ENCODE assay signal across 9 cellular contexts in genomic region chr3:87350367-87351199, GRCh38.
A peak's percentile ranks its signal among the peaks of the same experiment; 100 is the strongest.
DNase-seq lines count a peak whose midpoint lies in the region; ATAC-seq and TF ChIP-seq lines count a peak whose summit lies in the region.
"Had no signal": no experiment of that assay in that cellular context is flagged by ENCODE, and none has a peak within 500 bp of the region (broad histone marks: within the 10 kb centered on the region; RNA-seq: fewer than 3 reads in every experiment).

No MANE protein-coding gene starts in this region.

- H3K4me1 ChIP-seq in transverse colon: peaks cover 0 to 26% (median 2%) of the 10 kb centered on the region in 4 donors

- peak; percentile 71 to 94 (median 86) for TF ChIP-seq CTCF in transverse colon (IDR thresholded peaks at IDR 0.05)

- TF ChIP-seq POLR2A in transverse colon (IDR thresholded peaks at IDR 0.05): no peak

- in situ Hi-C loops in transverse colon (cut with MboI; ENCODE audit: low pct_ligation_motif_present in 1 of 4, low pct_unique_long_range_greater_than_20kb in 1 of 4, low sequenced_read_pairs in 3 of 4): loop anchor here in 1 of 4 donors (10.0 kb wide), 1 partner anchor 654 kb away; no protein-coding TSS in a partner anchor

- H3K27me3 ChIP-seq in transverse colon: no peaks in the 10 kb centered on the region

- H3K27ac Mint-ChIP-seq in activated CD4-positive, alpha-beta memory T cell treated with anti-CD3 and anti-CD28 coated beads for 36 hours: no peak overlapping the region
- H3K27ac Mint-ChIP-seq in activated CD4-positive, alpha-beta memory T cell treated with anti-CD3 and anti-CD28 coated beads, Interleukin-2, amount 10 ng/mL, durations not matched to agents 7 days and 5 days: no peak overlapping the region

- H3K36me3 ChIP-seq in transverse colon: no peaks in the 10 kb centered on the region

- H3K27me3 Mint-ChIP-seq in activated CD4-positive, alpha-beta memory T cell treated with anti-CD3 and anti-CD28 coated beads for 36 hours: no peaks in the 10 kb centered on the region
- peaks cover 2% of the 10 kb centered on the region for H3K27me3 Mint-ChIP-seq in activated CD4-positive, alpha-beta memory T cell treated with anti-CD3 and anti-CD28 coated beads, Interleukin-2, amount 10 ng/mL, durations not matched to agents 7 days and 5 days

- no peaks in the 10 kb centered on the region for H3K4me1 Mint-ChIP-seq in activated CD4-positive, alpha-beta memory T cell treated with anti-CD3 and anti-CD28 coated beads for 36 hours (ENCODE audit: low read depth)
- H3K4me1 Mint-ChIP-seq in activated CD4-positive, alpha-beta memory T cell treated with anti-CD3 and anti-CD28 coated beads, Interleukin-2, amount 10 ng/mL, durations not matched to agents 7 days and 5 days: no peaks in the 10 kb centered on the region

- 15 to 17% methylated on average over 7 to 9 of the region's 9 CpGs for WGBS in transverse colon (ENCODE audit: low coverage in 1 of 2), 2 donors

- intact Hi-C loops in activated CD4-positive, alpha-beta memory T cell treated with anti-CD3 and anti-CD28 coated beads for 36 hours (cut with micrococcal nuclease): loop anchor here (1.0 kb wide), 5 partner anchors 52 to 830 kb away; no protein-coding TSS in a partner anchor
- intact Hi-C loops in transverse colon (cut with DNase I; ENCODE audit: low total_unique reads): loop anchor here (5.0 kb wide), 1 partner anchor 827 kb away; no protein-coding TSS in a partner anchor

- no peaks in the 10 kb centered on the region for H3K9me3 ChIP-seq in transverse colon

- POLR2A ChIA-PET in activated CD4-positive, alpha-beta memory T cell treated with anti-CD3 and anti-CD28 coated beads for 36 hours (lab: Charles Lee): no interaction called here
- POLR2A ChIA-PET in activated CD4-positive, alpha-beta memory T cell treated with anti-CD3 and anti-CD28 coated beads, Interleukin-2, amount 10 ng/mL, durations not matched to agents 7 days and 5 days (lab: Charles Lee): no interaction called here

- H3K9me3 Mint-ChIP-seq in activated CD4-positive, alpha-beta memory T cell treated with anti-CD3 and anti-CD28 coated beads for 36 hours: no peaks in the 10 kb centered on the region
- H3K9me3 Mint-ChIP-seq in activated CD4-positive, alpha-beta memory T cell treated with anti-CD3 and anti-CD28 coated beads, Interleukin-2, amount 10 ng/mL, durations not matched to agents 7 days and 5 days: no peaks in the 10 kb centered on the region

- ATAC-seq in GM19455 (IDR thresholded peaks at IDR 0.05; ENCODE audit: unreplicated experiment) (peak; percentile 98), HG03354 (IDR thresholded peaks at IDR 0.05; ENCODE audit: poor library complexity, severe bottlenecking, unreplicated experiment) (peak; percentile 99)

- TF ChIP-seq EP300 in transverse colon (IDR thresholded peaks at IDR 0.05; ENCODE audit: low read depth): no peak

- no peak overlapping the region for H3K4me3 Mint-ChIP-seq in activated CD4-positive, alpha-beta memory T cell treated with anti-CD3 and anti-CD28 coated beads for 36 hours
- no peak overlapping the region for H3K4me3 Mint-ChIP-seq in activated CD4-positive, alpha-beta memory T cell treated with anti-CD3 and anti-CD28 coated beads, Interleukin-2, amount 10 ng/mL, durations not matched to agents 7 days and 5 days

- H3K27ac ChIP-seq in transverse colon: no peak overlapping the region

- no peak overlapping the region for H3K4me3 ChIP-seq in transverse colon

- H3K36me3 Mint-ChIP-seq in activated CD4-positive, alpha-beta memory T cell treated with anti-CD3 and anti-CD28 coated beads for 36 hours: no peaks in the 10 kb centered on the region
- H3K36me3 Mint-ChIP-seq in activated CD4-positive, alpha-beta memory T cell treated with anti-CD3 and anti-CD28 coated beads, Interleukin-2, amount 10 ng/mL, durations not matched to agents 7 days and 5 days (ENCODE audit: low read depth): no peaks in the 10 kb centered on the region

- DNase-seq in activated CD4-positive, alpha-beta memory T cell treated with anti-CD3 and anti-CD28 coated beads for 36 hours: peak; percentile 16
- DNase-seq in activated CD4-positive, alpha-beta memory T cell treated with anti-CD3 and anti-CD28 coated beads, Interleukin-2, amount 10 ng/mL, durations not matched to agents 7 days and 5 days: no peak
- DNase-seq in NOMO-1 treated with dmso at 0.1 percent for 144 hours (lab: John Stamatoyannopoulos, UW; ENCODE audit: unreplicated experiment) (peak; percentile 34), kidney tubule cell (ENCODE audit: low spot score) (peak; percentile 56), transverse colon (no peak)
- peak; percentile 50 for DNase-seq in central memory CD4-positive, alpha-beta T cell
- DNase-seq: left cardiac atrium had no signal

- CTCF ChIA-PET in activated CD4-positive, alpha-beta memory T cell treated with anti-CD3 and anti-CD28 coated beads for 36 hours (lab: Charles Lee): interaction anchor here (0.5 to 2.2 kb wide), 34 partner anchors 9 to 830 kb away, joined by 3 to 16 read pairs (median 4); no protein-coding TSS in a partner anchor
- CTCF ChIA-PET in activated CD4-positive, alpha-beta memory T cell treated with anti-CD3 and anti-CD28 coated beads, Interleukin-2, amount 10 ng/mL, durations not matched to agents 7 days and 5 days (lab: Charles Lee): interaction anchor here (0.6 to 2.0 kb wide), 19 partner anchors 11 to 811 kb away, joined by 3 to 20 read pairs (median 3); no protein-coding TSS in a partner anchor

Comparison
In these comparisons a context has a peak if more than half of its experiments do, and no peak if none do; other contexts are left out.
1. DNase-seq: peak in activated CD4-positive, alpha-beta memory T cell treated with anti-CD3 and anti-CD28 coated beads for 36 hours (single experiment), NOMO-1 treated with dmso at 0.1 percent for 144 hours (single experiment), central memory CD4-positive, alpha-beta T cell (single experiment) and kidney tubule cell (single experiment); none in activated CD4-positive, alpha-beta memory T cell treated with anti-CD3 and anti-CD28 coated beads, Interleukin-2, amount 10 ng/mL, durations not matched to agents 7 days and 5 days (single experiment) and transverse colon (single experiment).